6 cellular contexts compared by ENCODE assay signal in the genomic region with DNA sequence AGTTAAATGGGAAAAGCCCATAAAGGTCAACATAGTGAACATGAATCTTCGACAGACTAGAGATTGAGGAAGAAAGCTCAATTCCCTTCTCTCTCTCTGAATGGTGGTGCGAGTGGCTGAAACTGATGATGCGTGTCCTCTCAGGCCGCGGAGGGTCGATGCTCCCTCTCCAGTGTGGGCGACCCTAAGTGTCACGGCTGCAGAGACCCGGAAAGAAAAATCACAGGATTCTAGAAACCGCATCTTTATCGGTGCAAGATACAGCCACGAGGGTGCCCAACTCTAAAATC. TPM values are rescaled to one million over a fixed set of nuclear protein-coding genes. Genes with fewer than 3 reads are reported as not detected.
DNase-seq lines count a peak whose midpoint lies in the region; ATAC-seq and TF ChIP-seq lines count a peak whose summit lies in the region.

No MANE protein-coding gene starts in this region.

- no peak for DNase-seq in A673 (ENCODE audit: low spot score)
- no peak for DNase-seq in effector memory CD4-positive, alpha-beta T cell
- no peak for DNase-seq in retinal pigment epithelial cell (ENCODE audit: low read depth)
- DNase-seq in cortex of kidney (lab: John Stamatoyannopoulos, UW), result no peak
- DNase-seq in SHP77 treated with DMSO at 0.1 percent for 48 hours (lab: John Stamatoyannopoulos, UW), result no peak

- BruUV-seq in A673 (replicated peaks; lab: Mats Ljungman, UMichigan), result TSS peak; percentile 69

- POLR2A ChIA-PET in A673 (lab: Charles Lee; ENCODE audit: low non-redundant PET), result no interaction called here

- TF ChIP-seq CTCF in A673 (conservative IDR thresholded peaks at IDR 0.05; ENCODE audit: low read depth, low read length) (no peak), retinal pigment epithelial cell (conservative IDR thresholded peaks at IDR 0.05; ENCODE audit: low read depth, low read length) (no peak)

- peaks cover 52% of the 10 kb centered on the region for H3K36me3 ChIP-seq in A673 (ENCODE audit: insufficient read depth, low read length, poor library complexity, severe bottlenecking)
- H3K36me3 ChIP-seq in effector memory CD4-positive, alpha-beta T cell (ENCODE audit: control insufficient read depth, insufficient read depth, low read length), result peaks cover 22% of the 10 kb centered on the region

- peak; percentile 6 for ATAC-seq in HG03097 (IDR thresholded peaks at IDR 0.05; ENCODE audit: low FRiP score, unreplicated experiment)

- H3K27me3 ChIP-seq in A673 (replicated peaks; ENCODE audit: insufficient read depth, low read depth, low read length, poor library complexity), result no peaks in the 10 kb centered on the region
- H3K27me3 ChIP-seq in effector memory CD4-positive, alpha-beta T cell (replicated peaks; ENCODE audit: control insufficient read depth, insufficient read depth, low read length, poor library complexity, severe bottlenecking), result no peaks in the 10 kb centered on the region

- H3K27ac ChIP-seq in A673 (ENCODE audit: low read depth, low read length, poor library complexity, severe bottlenecking), result peak overlapping the region; percentile 97
- H3K27ac ChIP-seq in effector memory CD4-positive, alpha-beta T cell (ENCODE audit: insufficient read depth, low read length, poor library complexity, severe bottlenecking), result peak overlapping the region; percentile 100

- peaks cover 20% of the 10 kb centered on the region for H3K4me1 ChIP-seq in A673 (ENCODE audit: insufficient read depth, low read length, poor library complexity, severe bottlenecking)
- H3K4me1 ChIP-seq in effector memory CD4-positive, alpha-beta T cell (ENCODE audit: control insufficient read depth, insufficient read depth, low read length, poor library complexity, severe bottlenecking), result peaks cover 12% of the 10 kb centered on the region

- CTCF ChIA-PET in A673 (lab: Charles Lee), result no interaction called here

- intact Hi-C loops in A673 (cut with micrococcal nuclease; ENCODE audit: unreplicated experiment), result no loop called here

- peak overlapping the region; percentile 78 for H3K4me3 ChIP-seq in A673 (ENCODE audit: low read depth, low read length, poor library complexity, severe bottlenecking)
- H3K4me3 ChIP-seq in effector memory CD4-positive, alpha-beta T cell (ENCODE audit: insufficient read depth, low read depth, low read length, poor library complexity, severe bottlenecking), result peak overlapping the region; percentile 77
- H3K4me3 ChIP-seq in retinal pigment epithelial cell (ENCODE audit: low read length), result peak overlapping the region; percentile 93

- H3K9me3 ChIP-seq in A673 (ENCODE audit: low read depth, low read length, poor library complexity, severe bottlenecking), result no peaks in the 10 kb centered on the region
- H3K9me3 ChIP-seq in effector memory CD4-positive, alpha-beta T cell (ENCODE audit: control insufficient read depth, low read length), result no peaks in the 10 kb centered on the region

RNA-seq across cellular contexts. Expression of a gene that starts 0.5 kb away (rescaled TPM):
- total RNA-seq in A673 (2021), result 105 and 118 TPM in 2 replicates

RNA-seq across cellular contexts. Expression of a gene that starts 10.7 kb away (rescaled TPM):
- total RNA-seq in A673 (2021), result 244 and 273 TPM in 2 replicates

RNA-seq across cellular contexts. Expression of a gene that starts 35.4 kb away (rescaled TPM):
- total RNA-seq in A673 (2021), result 0.15 TPM in 1 of 2 replicates, not detected in the other

RNA-seq across cellular contexts. Expression of a gene that starts 38.4 kb away (rescaled TPM):
- total RNA-seq in A673 (2021), result 62.7 and 73.9 TPM in 2 replicates

RNA-seq across cellular contexts. Expression of a gene that starts 46.9 kb away (rescaled TPM):
- 7.8 and 11.8 TPM in 2 replicates for total RNA-seq in A673 (2021)
